Comparison of ENCODE assay signal across 20 cellular contexts in genomic region chr14:30698463-30698862, GRCh38.
A peak's percentile ranks its signal among the peaks of the same experiment; 100 is the strongest.
DNase-seq lines count a peak whose midpoint lies in the region; ATAC-seq and TF ChIP-seq lines count a peak whose summit lies in the region.
"Had no signal": no experiment of that assay in that cellular context is flagged by ENCODE, and none has a peak within 500 bp of the region (broad histone marks: within the 10 kb centered on the region; RNA-seq: fewer than 3 reads in every experiment).

No MANE protein-coding gene starts in this region.

- no peak overlapping the region; the same call in 1 of the 2 replicates for H2AFZ ChIP-seq in Loucy (ENCODE audit: low read length)

- no peak for ATAC-seq in sciatic nerve

- peak overlapping the region; percentile 35 for H3K4me2 ChIP-seq in Loucy (ENCODE audit: low read depth, low read length, poor library complexity, severe bottlenecking)

- H3K9me3 ChIP-seq in Loucy (ENCODE audit: insufficient read depth, low read depth, low read length), result no peaks in the 10 kb centered on the region
- no peaks in the 10 kb centered on the region for H3K9me3 ChIP-seq in left ventricle myocardium inferior (replicated peaks)

- no peaks in the 10 kb centered on the region for H3K9me2 ChIP-seq in Loucy (replicated peaks; ENCODE audit: low read depth, low read length)

- H3K27me3 ChIP-seq in Loucy (ENCODE audit: insufficient read depth, low read length, poor library complexity, severe bottlenecking), result no peaks in the 10 kb centered on the region
- no peaks in the 10 kb centered on the region for H3K27me3 ChIP-seq in left ventricle myocardium inferior (ENCODE audit: low read depth)

- intact Hi-C loops in posterior vena cava (cut with DNase I), result no loop called here
- intact Hi-C loops in left ventricle myocardium inferior (cut with micrococcal nuclease), result no loop called here
- intact Hi-C loops in sciatic nerve (cut with DNase I), result no loop called here

- no peak overlapping the region for H3K9ac ChIP-seq in Loucy (ENCODE audit: low read depth, low read length, poor library complexity, severe bottlenecking)

- no peak for TF ChIP-seq CTCF in Loucy (conservative IDR thresholded peaks at IDR 0.05; ENCODE audit: low read length)
- TF ChIP-seq CTCF in left ventricle myocardium inferior (IDR thresholded peaks at IDR 0.05; ENCODE audit: borderline replicate concordance), result no peak

- H4K20me1 ChIP-seq in Loucy (ENCODE audit: insufficient read depth, low read length, poor library complexity, severe bottlenecking), result no peaks in the 10 kb centered on the region

- no peak overlapping the region for H3K4me3 ChIP-seq in Loucy (ENCODE audit: low read length, poor library complexity, severe bottlenecking)
- no peak overlapping the region for H3K4me3 ChIP-seq in left ventricle myocardium inferior

- H3K4me1 ChIP-seq in Loucy (ENCODE audit: insufficient read depth, low read length, poor library complexity, severe bottlenecking), result peaks cover 18% of the 10 kb centered on the region
- no peaks in the 10 kb centered on the region for H3K4me1 ChIP-seq in left ventricle myocardium inferior

- H3F3A ChIP-seq in Loucy (ENCODE audit: low read depth), result no peaks in the 10 kb centered on the region

- no peaks in the 10 kb centered on the region for H3K79me2 ChIP-seq in Loucy (ENCODE audit: insufficient read depth, low read length)

- DNase-seq in kidney tubule cell (ENCODE audit: low spot score), result peak; percentile 42
- DNase-seq in posterior vena cava (ENCODE audit: low spot score), result peak; percentile 26
- no peak for DNase-seq in left ventricle myocardium inferior
- no peak for DNase-seq in NCI-H446 (lab: John Stamatoyannopoulos, UW)
- no peak for DNase-seq in sciatic nerve (ENCODE audit: low spot score)
- no peak for DNase-seq in AG08396 (ENCODE audit: low spot score)
- DNase-seq: Calu3, DMS79 treated with DMSO at 0.1 percent for 48 hours, GF-D8, Karpas-422, NCI-H1105, NCI-H1436 treated with DMSO at 0.1 percent for 48 hours, NCI-H187 treated with DMSO at 0.1 percent for 48 hours, NCI-H2171 treated with DMSO at 0.1 percent for 48 hours, NCI-H524 treated with DMSO at 0.1 percent for 48 hours, NCI-H82, Right ventricle myocardium superior, RPMI8226 had no signal

- no peak overlapping the region for H3K27ac ChIP-seq in left ventricle myocardium inferior (replicated peaks)
- H3K27ac ChIP-seq: HL-60 had no signal

- H3K36me3 ChIP-seq in Loucy (ENCODE audit: insufficient read depth, low read length) (peaks cover 46% of the 10 kb centered on the region; the same call in 1 of the 2 replicates), left ventricle myocardium inferior (peaks cover 65% of the 10 kb centered on the region)

Comparison
In these comparisons a context has a peak if more than half of its experiments do, and no peak if none do; other contexts are left out.
1. DNase-seq: peak in kidney tubule cell (single experiment) and posterior vena cava (single experiment); none in left ventricle myocardium inferior (single experiment), NCI-H446 (0 of 2), sciatic nerve (single experiment) and AG08396 (single experiment).